ENCODE assay signal across 8 cellular contexts in genomic region chr15:88913017-88913849, GRCh38. TPM values are rescaled to one million over a fixed set of nuclear protein-coding genes. Genes with fewer than 3 reads are reported as not detected.
DNase-seq lines count a peak whose midpoint lies in the region; ATAC-seq and TF ChIP-seq lines count a peak whose summit lies in the region.

A gene with protein sequence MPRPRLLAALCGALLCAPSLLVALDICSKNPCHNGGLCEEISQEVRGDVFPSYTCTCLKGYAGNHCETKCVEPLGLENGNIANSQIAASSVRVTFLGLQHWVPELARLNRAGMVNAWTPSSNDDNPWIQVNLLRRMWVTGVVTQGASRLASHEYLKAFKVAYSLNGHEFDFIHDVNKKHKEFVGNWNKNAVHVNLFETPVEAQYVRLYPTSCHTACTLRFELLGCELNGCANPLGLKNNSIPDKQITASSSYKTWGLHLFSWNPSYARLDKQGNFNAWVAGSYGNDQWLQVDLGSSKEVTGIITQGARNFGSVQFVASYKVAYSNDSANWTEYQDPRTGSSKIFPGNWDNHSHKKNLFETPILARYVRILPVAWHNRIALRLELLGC (minus strand): TSS chr15:88913379. CDS start chr15:88913319, 60 bp downstream.

- TF ChIP-seq CTCF in AG10803 (conservative IDR thresholded peaks at IDR 0.05; ENCODE audit: low read length) (no peak), fibroblast of the aortic adventitia (IDR thresholded peaks at IDR 0.05; ENCODE audit: insufficient read depth, low read length) (peak; percentile 5), nephron progenitor cell (IDR thresholded peaks at IDR 0.05) (no peak)

- H3K4me1 Mint-ChIP-seq in nephron progenitor cell = peaks cover 55% of the 10 kb centered on the region
- H3K4me1 Mint-ChIP-seq in stimulated activated naive CD8-positive, alpha-beta T cell treated with anti-CD3 and anti-CD28 coated beads, Interleukin-15, amount 100 ng/mL, for 72 hours = peaks cover 38% of the 10 kb centered on the region

- H3K36me3 Mint-ChIP-seq in nephron progenitor cell (ENCODE audit: low read depth) = peaks cover 15% of the 10 kb centered on the region

- H3K27ac Mint-ChIP-seq in nephron progenitor cell = peak within 1 kb of the TSS; percentile 90
- peak within 1 kb of the TSS; percentile 96 to 97 for H3K27ac Mint-ChIP-seq in stimulated activated naive CD8-positive, alpha-beta T cell treated with anti-CD3 and anti-CD28 coated beads, Interleukin-15, amount 100 ng/mL, for 72 hours

- peak within 1 kb of the TSS; percentile 68 for H3K4me3 ChIP-seq in AG10803 (ENCODE audit: low read length)
- peak within 1 kb of the TSS; percentile 77 for H3K4me3 ChIP-seq in fibroblast of the aortic adventitia (ENCODE audit: low read depth, low read length)

- DNase-seq in AG10803 (ENCODE audit: low read depth) = peak; percentile 59
- DNase-seq in RPMI8226 = peak; percentile 76
- peak; percentile 64 for DNase-seq in activated effector memory CD4-positive, alpha-beta T cell treated with Interleukin-2 at 50 U/mL for 16 hours
- DNase-seq in fibroblast of the aortic adventitia (ENCODE audit: low read depth) = peak; percentile 48
- peak; percentile 93 for DNase-seq in nephron progenitor cell
- DNase-seq in stimulated activated naive CD8-positive, alpha-beta T cell treated with anti-CD3 and anti-CD28 coated beads, Interleukin-15, amount 100 ng/mL, for 72 hours = peak; percentile 71 to 72

- H3K4me3 Mint-ChIP-seq in nephron progenitor cell = peak within 1 kb of the TSS; percentile 92
- H3K4me3 Mint-ChIP-seq in stimulated activated naive CD8-positive, alpha-beta T cell treated with anti-CD3 and anti-CD28 coated beads, Interleukin-15, amount 100 ng/mL, for 72 hours = peak within 1 kb of the TSS; percentile 98 to 99

- TF ChIP-seq POLR2A in GM19099 (IDR thresholded peaks at IDR 0.05; ENCODE audit: extremely low read depth, insufficient read length, low read depth) = peak; percentile 41

- peaks cover 4% of the 10 kb centered on the region for H3K9me3 Mint-ChIP-seq in nephron progenitor cell
- H3K9me3 Mint-ChIP-seq in stimulated activated naive CD8-positive, alpha-beta T cell treated with anti-CD3 and anti-CD28 coated beads, Interleukin-15, amount 100 ng/mL, for 72 hours = no peaks in the 10 kb centered on the region

- peak; percentile 79 for ATAC-seq in HG03342 (IDR thresholded peaks at IDR 0.05; ENCODE audit: unreplicated experiment)
- peak; percentile 91 for ATAC-seq in stimulated activated naive CD8-positive, alpha-beta T cell treated with anti-CD3 and anti-CD28 coated beads, Interleukin-15, amount 100 ng/mL, for 72 hours

- peaks cover 3% of the 10 kb centered on the region for H3K27me3 Mint-ChIP-seq in nephron progenitor cell (ENCODE audit: low read depth, poor library complexity)
- H3K27me3 Mint-ChIP-seq in stimulated activated naive CD8-positive, alpha-beta T cell treated with anti-CD3 and anti-CD28 coated beads, Interleukin-15, amount 100 ng/mL, for 72 hours = no peaks in the 10 kb centered on the region

RNA-seq across cellular contexts. Expression of the gene that starts here (rescaled TPM):
- total RNA-seq in fibroblast of the aortic adventitia (ENCODE audit: low replicate concordance) = 59.5 and 217 TPM in 2 replicates

Comparison
In these comparisons a context has a peak if more than half of its experiments do, and no peak if none do; other contexts are left out.
1. Peak in every context shown above with its lines: DNase-seq, ATAC-seq and H3K4me3 ChIP-seq.